In the genomic region with DNA sequence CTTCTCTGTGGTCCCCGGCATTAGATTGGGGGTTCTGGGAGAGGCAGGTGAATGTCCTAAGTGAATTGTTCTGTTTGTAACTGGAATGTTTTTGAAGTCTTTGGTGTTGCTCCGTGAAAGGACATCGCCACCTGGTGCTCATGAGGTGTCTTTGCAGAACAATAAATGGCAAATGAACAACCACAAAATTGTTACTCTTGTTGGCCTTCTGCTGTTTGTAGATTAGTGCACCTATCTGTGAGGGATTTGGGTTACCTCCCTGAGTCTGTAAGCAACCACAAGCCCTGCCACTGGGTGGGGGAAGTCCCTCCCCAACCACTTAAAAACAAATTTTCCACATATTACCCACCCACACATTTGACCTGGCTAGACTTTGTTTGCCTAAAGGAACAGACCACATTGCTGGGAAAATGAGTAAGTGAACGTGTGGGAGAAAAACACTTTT, we compare ENCODE assay signal across 7 cellular contexts. TPM values are rescaled to one million over a fixed set of nuclear protein-coding genes. Genes with fewer than 3 reads are reported as not detected.
DNase-seq lines count a peak whose midpoint lies in the region; ATAC-seq and TF ChIP-seq lines count a peak whose summit lies in the region.

No MANE protein-coding gene starts in this region.

- H3K4me1 ChIP-seq in SJCRH30: no peaks in the 10 kb centered on the region

- no peaks in the 10 kb centered on the region for H3K27me3 ChIP-seq in SJCRH30
- no peaks in the 10 kb centered on the region for H3K27me3 ChIP-seq in brain microvascular endothelial cell (replicated peaks)
- no peaks in the 10 kb centered on the region for H3K27me3 ChIP-seq in kidney epithelial cell (ENCODE audit: control insufficient read depth, insufficient read depth, low read length)

- H3K9me3 ChIP-seq in SJCRH30 (replicated peaks): no peaks in the 10 kb centered on the region

- DNase-seq in HPDE6-E6E7 (ENCODE audit: extremely low spot score): peak; percentile 27
- peak; percentile 30 to 64 for DNase-seq in SJCRH30
- peak; percentile 83 for DNase-seq in brain microvascular endothelial cell
- DNase-seq in kidney epithelial cell (ENCODE audit: low read depth): peak; percentile 55
- peak; percentile 21 to 47 (median 37) for DNase-seq in stimulated activated CD4-positive, alpha-beta T cell treated with anti-CD3 and anti-CD28 coated beads, TNF-alpha, amount 100 ng/mL, for 24 hours (ENCODE audit: low read depth in 3 of 3)

- TF ChIP-seq CTCF in brain microvascular endothelial cell (IDR thresholded peaks at IDR 0.05; ENCODE audit: low read depth, low read length, missing control alignments): peak; percentile 80
- TF ChIP-seq CTCF in kidney epithelial cell (IDR thresholded peaks at IDR 0.05; ENCODE audit: insufficient read depth, low read length, poor library complexity, severe bottlenecking): peak; percentile 61

- peak; percentile 55 for ATAC-seq in GM21515 (IDR thresholded peaks at IDR 0.05; ENCODE audit: unreplicated experiment)

- in situ Hi-C loops in brain microvascular endothelial cell (cut with HindIII; ENCODE audit: low pct_ligation_motif_present, low sequenced_read_pairs): no loop called here

- H3K36me3 ChIP-seq in SJCRH30 (peaks cover 10% of the 10 kb centered on the region; the same call in 1 of the 2 replicates), brain microvascular endothelial cell (replicated peaks) (no peaks in the 10 kb centered on the region), kidney epithelial cell (ENCODE audit: control insufficient read depth, insufficient read depth, low read length) (no peaks in the 10 kb centered on the region)

- peak overlapping the region; percentile 34; the same call in 1 of the 2 replicates for H3K4me3 ChIP-seq in GM08714 (ENCODE audit: low read length)
- no peak overlapping the region for H3K4me3 ChIP-seq in SJCRH30
- no peak overlapping the region for H3K4me3 ChIP-seq in brain microvascular endothelial cell (ENCODE audit: low read depth, low read length)
- H3K4me3 ChIP-seq in kidney epithelial cell (ENCODE audit: low read depth, low read length): no peak overlapping the region

- H3K27ac ChIP-seq in SJCRH30: no peak overlapping the region
- H3K27ac ChIP-seq in brain microvascular endothelial cell: no peak overlapping the region

RNA-seq across cellular contexts. Expression of a gene that starts 4.7 kb away (rescaled TPM):
- total RNA-seq in SJCRH30 (2014; rRNA removed; shearing (Covaris generic)): not detected in 2 replicates
- total RNA-seq in kidney epithelial cell: 0.27 TPM in 1 of 2 replicates, not detected in the other

RNA-seq across cellular contexts. Expression of a gene that starts 36.1 kb away (rescaled TPM):
- total RNA-seq in SJCRH30 (2014; rRNA removed; shearing (Covaris generic)): 26.3 and 26.7 TPM in 2 replicates
- 7.4 and 9.1 TPM in 2 replicates for total RNA-seq in kidney epithelial cell

Comparison
In these comparisons a context has a peak if more than half of its experiments do, and no peak if none do; other contexts are left out.
1. DNase-seq: peak in every context shown above with its lines; median percentile 83 in brain microvascular endothelial cell; 55 in kidney epithelial cell; 47 in SJCRH30; 37 in stimulated activated CD4-positive, alpha-beta T cell treated with anti-CD3 and anti-CD28 coated beads, TNF-alpha, amount 100 ng/mL, for 24 hours; 27 in HPDE6-E6E7.